ENCODE assay signal across 8 cellular contexts in the genomic region with DNA sequence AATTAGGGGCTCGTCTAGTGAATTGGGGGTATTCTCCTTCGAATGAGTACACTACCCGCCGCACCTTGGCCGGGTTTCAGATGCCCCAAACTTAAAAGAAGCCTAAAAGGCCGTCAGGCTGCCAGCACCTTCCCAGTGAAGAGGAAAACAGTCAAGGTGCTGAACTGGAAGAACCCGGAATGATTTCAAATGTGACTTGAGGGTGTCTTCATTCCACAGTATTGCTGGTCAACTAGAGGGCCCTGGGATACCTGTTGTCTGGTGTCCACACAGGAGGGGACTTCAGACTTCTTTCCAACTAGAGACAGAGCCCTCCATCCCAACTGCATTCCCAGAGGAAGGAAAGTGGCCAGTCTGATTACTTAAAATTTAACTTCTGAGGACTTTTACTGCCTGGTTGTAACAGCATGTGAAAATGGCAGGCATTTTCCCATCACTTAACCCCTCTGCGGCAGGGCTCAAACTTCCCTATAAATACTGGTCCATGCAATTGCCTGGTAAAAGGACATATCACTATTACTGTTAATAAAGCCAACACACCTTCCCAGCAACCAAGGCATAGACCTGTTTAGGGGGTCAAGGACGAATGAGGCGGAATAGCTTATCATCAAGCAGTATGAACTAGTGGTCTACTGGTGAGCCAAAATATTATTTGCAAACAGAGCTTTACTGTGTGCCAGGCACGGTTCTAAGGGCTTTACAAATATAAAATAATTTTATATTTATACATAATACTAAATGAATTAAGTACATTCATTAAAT. TPM values are rescaled to one million over a fixed set of nuclear protein-coding genes. Genes with fewer than 3 reads are reported as not detected.
DNase-seq lines count a peak whose midpoint lies in the region; ATAC-seq, FAIRE-seq and TF ChIP-seq lines count a peak whose summit lies in the region.

No MANE protein-coding gene starts in this region.

- peak overlapping the region; percentile 93 for H3K4me3 Mint-ChIP-seq in osteocyte (ENCODE audit: unreplicated experiment)

- no peak for TF ChIP-seq POLR2A in endothelial cell of umbilical vein (IDR thresholded peaks at IDR 0.05; ENCODE audit: low read depth, low read length)

- FAIRE-seq in endothelial cell of umbilical vein (lab: Jason Lieb, UNC): no peak

- no peaks in the 10 kb centered on the region for H3K9me3 Mint-ChIP-seq in osteocyte (ENCODE audit: unreplicated experiment)

- H3K4me1 ChIP-seq in DOHH2 (ENCODE audit: control insufficient read depth, low read length): peaks cover 24% of the 10 kb centered on the region
- peaks cover 14% of the 10 kb centered on the region; the same call in 1 of the 2 replicates for H3K4me1 ChIP-seq in PC-3 (ENCODE audit: insufficient read depth, low read length)
- peaks cover 8% of the 10 kb centered on the region for H3K4me1 ChIP-seq in endothelial cell of umbilical vein (ENCODE audit: control insufficient read depth, extremely low read depth, insufficient read depth, low read length)

- BruUV-seq in PC-3 (replicated peaks; lab: Mats Ljungman, UMichigan) (TSS peak; percentile 85), endothelial cell of umbilical vein (replicated peaks; lab: Mats Ljungman, UMichigan) (TSS peak; percentile 27)

- no peak for TF ChIP-seq CTCF in DOHH2 (IDR thresholded peaks at IDR 0.05; ENCODE audit: low read depth, low read length, poor library complexity, severe bottlenecking)
- TF ChIP-seq CTCF in PC-3 (conservative IDR thresholded peaks at IDR 0.05; ENCODE audit: low read depth, low read length): no peak
- TF ChIP-seq CTCF in endothelial cell of umbilical vein (IDR thresholded peaks at IDR 0.05; ENCODE audit: extremely low read depth in 1 of 2, insufficient read depth in 1 of 2, low read depth in 1 of 2, low read length in 2 of 2): no peak
- no peak for TF ChIP-seq CTCF in osteocyte (IDR thresholded peaks at IDR 0.05)

- no peaks in the 10 kb centered on the region for H3K9me3 ChIP-seq in DOHH2 (ENCODE audit: control insufficient read depth, insufficient read depth, low read length)
- H3K9me3 ChIP-seq in PC-3 (ENCODE audit: low read length): no peaks in the 10 kb centered on the region
- no peaks in the 10 kb centered on the region for H3K9me3 ChIP-seq in endothelial cell of umbilical vein (replicated peaks; ENCODE audit: control insufficient read depth, insufficient read depth, low read length)

- CTCF ChIA-PET in PC-3 (lab: Charles Lee): no interaction called here
- CTCF ChIA-PET in endothelial cell of umbilical vein (lab: Charles Lee): no interaction called here

- no peaks in the 10 kb centered on the region for H3K36me3 Mint-ChIP-seq in osteocyte (ENCODE audit: unreplicated experiment)

- H3K4me2 ChIP-seq in DOHH2 (ENCODE audit: low read length): peak overlapping the region; percentile 71
- H3K4me2 ChIP-seq in PC-3 (ENCODE audit: low read length): peak overlapping the region; percentile 93
- peak overlapping the region; percentile 76 for H3K4me2 ChIP-seq in endothelial cell of umbilical vein (ENCODE audit: insufficient read depth, low read length)

- H3K4me1 Mint-ChIP-seq in osteocyte (ENCODE audit: unreplicated experiment): peaks cover 17% of the 10 kb centered on the region

- H2AFZ ChIP-seq in PC-3 (ENCODE audit: low read length) (peak overlapping the region; percentile 99), endothelial cell of umbilical vein (ENCODE audit: low read depth, low read length) (peak overlapping the region; percentile 92)

- ATAC-seq in PC-3 (peak; percentile 7), HG02571 (IDR thresholded peaks at IDR 0.05; ENCODE audit: unreplicated experiment) (no peak), HG03469 (IDR thresholded peaks at IDR 0.05; ENCODE audit: unreplicated experiment) (no peak), GM19023 (IDR thresholded peaks at IDR 0.05; ENCODE audit: unreplicated experiment) (no peak)

- peak overlapping the region; percentile 85 for H3K27ac Mint-ChIP-seq in osteocyte (ENCODE audit: unreplicated experiment)

- no peaks in the 10 kb centered on the region for H4K20me1 ChIP-seq in DOHH2 (ENCODE audit: control insufficient read depth, insufficient read depth, low read depth, low read length)
- no peaks in the 10 kb centered on the region for H4K20me1 ChIP-seq in PC-3 (ENCODE audit: low read length)
- H4K20me1 ChIP-seq in endothelial cell of umbilical vein (replicated peaks; ENCODE audit: control insufficient read depth, extremely low read depth, insufficient read depth, low read length): no peaks in the 10 kb centered on the region

- H3K36me3 ChIP-seq in DOHH2 (ENCODE audit: control insufficient read depth, low read length): peaks cover 10% of the 10 kb centered on the region
- no peaks in the 10 kb centered on the region for H3K36me3 ChIP-seq in PC-3 (ENCODE audit: low read depth, low read length)
- H3K36me3 ChIP-seq in endothelial cell of umbilical vein (ENCODE audit: control insufficient read depth in 2 of 2, extremely low read depth in 1 of 2, insufficient read depth in 2 of 2, low read length in 2 of 2): no peaks in the 10 kb centered on the region

- H3F3A ChIP-seq in DOHH2 (ENCODE audit: control insufficient read depth, insufficient read depth): no peaks in the 10 kb centered on the region
- no peaks in the 10 kb centered on the region for H3F3A ChIP-seq in PC-3 (ENCODE audit: low read length, unreplicated experiment)

- H3K27me3 ChIP-seq in DOHH2 (ENCODE audit: control insufficient read depth, low read length) (no peaks in the 10 kb centered on the region), PC-3 (ENCODE audit: low read length) (no peaks in the 10 kb centered on the region), endothelial cell of umbilical vein (ENCODE audit: control insufficient read depth in 2 of 2, insufficient read depth in 2 of 2, low read length in 2 of 2) (no peaks in the 10 kb centered on the region)

- DNase-seq in PC-3 (peak; percentile 15), endothelial cell of umbilical vein (ENCODE audit: low read depth, low spot score) (no peak), osteocyte (ENCODE audit: extremely low spot score, unreplicated experiment) (no peak), OCI-M2 (lab: John Stamatoyannopoulos, UW; ENCODE audit: unreplicated experiment) (no peak)

- peak overlapping the region; percentile 95 for H3K4me3 ChIP-seq in DOHH2 (ENCODE audit: low read length)
- peak overlapping the region; percentile 93 for H3K4me3 ChIP-seq in PC-3 (ENCODE audit: low read length)
- peak overlapping the region; percentile 19 to 61 (median 32) for H3K4me3 ChIP-seq in endothelial cell of umbilical vein (replicated peaks in 1 of 3; ENCODE audit: insufficient read depth in 1 of 3, low read depth in 1 of 3, low read length in 3 of 3)

- H3K79me2 ChIP-seq in DOHH2 (ENCODE audit: control insufficient read depth, low read length) (peaks cover 35% of the 10 kb centered on the region), PC-3 (ENCODE audit: low read length) (peaks cover 16% of the 10 kb centered on the region), endothelial cell of umbilical vein (ENCODE audit: control insufficient read depth, insufficient read depth, low read length) (no peaks in the 10 kb centered on the region)

- dilution Hi-C loops in endothelial cell of umbilical vein (cut with MboI; ENCODE audit: extremely low pct_ligation_motif_present, low sequenced_read_pairs): no loop called here

- H3K27ac ChIP-seq in DOHH2 (ENCODE audit: low read depth, low read length) (peak overlapping the region; percentile 64), PC-3 (ENCODE audit: low read length) (no peak overlapping the region), endothelial cell of umbilical vein (ENCODE audit: insufficient read depth, low read depth, low read length) (no peak overlapping the region)

- POLR2A ChIA-PET in PC-3 (lab: Charles Lee; ENCODE audit: unreplicated experiment) (interaction anchor here (0.6 kb wide), 1 partner anchor 35 kb away, joined by 13 read pairs; no protein-coding TSS in a partner anchor), endothelial cell of umbilical vein (lab: Charles Lee) (no interaction called here)

- H3K27me3 Mint-ChIP-seq in osteocyte (ENCODE audit: unreplicated experiment): no peaks in the 10 kb centered on the region

- peak overlapping the region; percentile 58 for H3K9ac ChIP-seq in PC-3 (ENCODE audit: low read length)
- peak overlapping the region; percentile 10 for H3K9ac ChIP-seq in endothelial cell of umbilical vein (replicated peaks; ENCODE audit: extremely low read depth, insufficient read depth, low read length)

- H3K9me2 ChIP-seq in DOHH2 (replicated peaks; ENCODE audit: control insufficient read depth, low read length) (no peaks in the 10 kb centered on the region), PC-3 (replicated peaks; ENCODE audit: low read length) (no peaks in the 10 kb centered on the region)

- H3K9me1 ChIP-seq in endothelial cell of umbilical vein (replicated peaks; ENCODE audit: control insufficient read depth, extremely low read depth, insufficient read depth, low read length): no peaks in the 10 kb centered on the region

- intact Hi-C loops in PC-3 (cut with micrococcal nuclease) (no loop called here), endothelial cell of umbilical vein (cut with micrococcal nuclease) (loop anchor here (1.0 to 2.0 kb wide), 2 partner anchors 36 to 227 kb away; a partner anchor contains a TSS)

TF ChIP-seq in endothelial cell of umbilical vein, 7 proteins besides CTCF, POLR2A, EP300 and RAD21:
- TF ChIP-seq JUN (IDR thresholded peaks at IDR 0.05; ENCODE audit: borderline replicate concordance, insufficient read depth, insufficient read length, low read depth): no peak
- no peak for TF ChIP-seq POLR2AphosphoS5 (IDR thresholded peaks at IDR 0.05; ENCODE audit: insufficient read depth, low read depth, low read length)
- TF ChIP-seq, protein P1, sequence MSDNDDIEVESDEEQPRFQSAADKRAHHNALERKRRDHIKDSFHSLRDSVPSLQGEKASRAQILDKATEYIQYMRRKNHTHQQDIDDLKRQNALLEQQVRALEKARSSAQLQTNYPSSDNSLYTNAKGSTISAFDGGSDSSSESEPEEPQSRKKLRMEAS (IDR thresholded peaks at IDR 0.05; ENCODE audit: insufficient read depth, insufficient read length): no peak
- TF ChIP-seq GATA2 (IDR thresholded peaks at IDR 0.05; ENCODE audit: insufficient read depth, insufficient read length, low read depth, low read length): no peak
TF ChIP-seq in endothelial cell of umbilical vein: peak in this region for 0.

RNA-seq across cellular contexts. Expression of a gene that starts 0.7 kb away (rescaled TPM):
- total RNA-seq in PC-3 (2014; rRNA removed) (23.0 and 24.2 TPM in 2 replicates), endothelial cell of umbilical vein (27.5 and 28.3 TPM in 2 replicates), osteocyte (16.2 and 19.5 TPM in 2 replicates)
- polyA plus RNA-seq in endothelial cell of umbilical vein: 9.4 and 13.7 TPM in 2 replicates
- 8.6 and 9.4 TPM in 2 replicates for polyA plus RNA-seq in endothelial cell of umbilical vein (2011; cell fraction: cytosol; rRNA removed)
- 8.6 and 10.2 TPM in 2 replicates for polyA plus RNA-seq in endothelial cell of umbilical vein (2011; cell fraction: nucleus; rRNA removed)
- 18.9 and 25.2 TPM in 2 replicates for polyA plus RNA-seq in endothelial cell of umbilical vein (2012)
- 31.3 and 32.2 TPM in 2 replicates for polyA minus RNA-seq in endothelial cell of umbilical vein
- 18.2 TPM for polyA minus RNA-seq in endothelial cell of umbilical vein (2011; cell fraction: cytosol; rRNA and poly(A)+ RNA removed)
- 12.0 and 15.6 TPM in 2 replicates for polyA minus RNA-seq in endothelial cell of umbilical vein (2011; cell fraction: nucleus; rRNA and poly(A)+ RNA removed)

Comparison
In these comparisons a context has a peak if more than half of its experiments do, and no peak if none do; other contexts are left out.
1. H3K4me3 ChIP-seq: peak in every context shown above with its lines; median percentile 95 in DOHH2; 93 in PC-3; 32 in endothelial cell of umbilical vein.